ENCODE assay signal across 8 cellular contexts in the genomic region with DNA sequence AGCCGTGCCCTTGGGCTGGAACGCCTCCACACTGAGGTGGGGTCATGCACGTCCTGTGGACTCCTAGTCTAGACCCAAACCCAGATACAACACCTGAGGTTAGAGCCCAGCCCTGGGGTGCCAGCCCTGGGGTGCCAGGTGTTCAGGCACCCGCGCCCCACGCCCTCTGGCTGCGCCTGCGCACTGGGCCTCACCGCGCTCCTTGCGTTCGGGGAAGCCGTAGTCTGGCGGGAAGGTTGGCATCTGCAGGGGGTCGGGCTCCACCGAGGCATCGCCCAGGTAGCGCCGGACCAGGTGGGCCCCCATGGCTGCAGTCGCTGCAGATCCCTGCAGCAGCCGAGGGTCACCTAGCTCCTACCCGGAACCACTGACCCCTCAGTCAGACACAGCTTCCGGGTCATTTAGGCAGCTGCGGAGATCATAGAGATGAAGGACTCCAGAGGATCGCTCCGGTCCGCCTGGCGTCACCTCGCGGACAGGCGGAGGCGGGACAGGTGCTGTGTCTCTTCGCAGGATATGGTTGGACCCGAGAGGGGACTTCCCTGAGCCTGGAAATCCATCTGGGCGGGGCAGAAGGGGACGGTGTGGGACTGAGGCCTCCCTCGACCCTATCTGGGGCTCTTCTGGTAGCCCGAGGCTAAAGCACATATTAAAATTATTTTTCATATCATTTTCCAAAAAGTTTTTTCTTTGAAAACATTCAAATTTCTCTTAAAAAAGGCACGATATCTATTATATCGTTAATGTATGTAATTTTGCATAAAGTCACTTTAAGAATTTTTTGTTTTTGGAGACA. TPM values are rescaled to one million over a fixed set of nuclear protein-coding genes. Genes with fewer than 3 reads are reported as not detected.
DNase-seq lines count a peak whose midpoint lies in the region; ATAC-seq and TF ChIP-seq lines count a peak whose summit lies in the region.

Gene NDUFB7 (minus strand): TSS at position 372 of the 796 bp plus-strand sequence. CDS start 66 bp downstream, at position 306.

- TF ChIP-seq POLR2A in GM15510 (IDR thresholded peaks at IDR 0.05; ENCODE audit: borderline replicate concordance, extremely low read depth, insufficient read length) = peak; percentile 88
- TF ChIP-seq POLR2A in uterus (IDR thresholded peaks at IDR 0.05) = peak in 1 of 2 donors; percentile 63

- no peaks in the 10 kb centered on the region for H3K9me3 ChIP-seq in T-helper 17 cell (ENCODE audit: control insufficient read depth, low read length, poor library complexity, severe bottlenecking)
- no peaks in the 10 kb centered on the region for H3K9me3 ChIP-seq in right atrium auricular region
- no peaks in the 10 kb centered on the region for H3K9me3 ChIP-seq in uterus

- H3K4me3 Mint-ChIP-seq in T-helper 17 cell = peak within 1 kb of the TSS; percentile 94

- no peaks in the 10 kb centered on the region for H3K27me3 Mint-ChIP-seq in T-helper 17 cell

- H3K4me3 ChIP-seq in right atrium auricular region (peak within 1 kb of the TSS; percentile 74 to 92), uterus (peak within 1 kb of the TSS; percentile 72 to 92)

- TF ChIP-seq CTCF in right atrium auricular region (IDR thresholded peaks at IDR 0.05) = peak; percentile 25 to 93
- TF ChIP-seq CTCF in uterus (IDR thresholded peaks at IDR 0.05) = peak; percentile 77 to 94 (median 86)

- H3K4me1 Mint-ChIP-seq in T-helper 17 cell = peaks cover 32% of the 10 kb centered on the region

- H3K27ac Mint-ChIP-seq in T-helper 17 cell = peak within 1 kb of the TSS; percentile 79

- H3K4me1 ChIP-seq in right atrium auricular region (peaks cover 0 to 26% of the 10 kb centered on the region in 2 donors), uterus (peaks cover 6 to 11% of the 10 kb centered on the region in 2 donors)

- intact Hi-C loops in uterus (cut with DNase I; ENCODE audit: low total_unique reads) = no loop called here

- H3K36me3 ChIP-seq in right atrium auricular region = no peaks in the 10 kb centered on the region
- H3K36me3 ChIP-seq in uterus = no peaks in the 10 kb centered on the region

- ATAC-seq in HG02938 (IDR thresholded peaks at IDR 0.05; ENCODE audit: unreplicated experiment) = peak; percentile 72
- peak; percentile 96 for ATAC-seq in T-helper 17 cell

- H3K27ac ChIP-seq in angular gyrus (ENCODE audit: low read depth, low read length) (peak within 1 kb of the TSS; percentile 85), right atrium auricular region (peak within 1 kb of the TSS; percentile 83 to 85), uterus (peak within 1 kb of the TSS; percentile 63 to 73)

- no peaks in the 10 kb centered on the region for H3K27me3 ChIP-seq in right atrium auricular region
- H3K27me3 ChIP-seq in uterus = no peaks in the 10 kb centered on the region

- DNase-seq in NCI-H1694 treated with DMSO at 0.1 percent for 48 hours (lab: John Stamatoyannopoulos, UW) (peak; percentile 92), T-helper 17 cell (peak; percentile 81 to 87 (median 87)), right atrium auricular region (ENCODE audit: low spot score) (peak; percentile 93), pulmonary artery endothelial cell (ENCODE audit: low read depth, low spot score) (peak; percentile 80), uterus (peak; percentile 88 to 89)

- no peaks in the 10 kb centered on the region for H3K36me3 Mint-ChIP-seq in T-helper 17 cell (ENCODE audit: low read depth)

RNA-seq across cellular contexts. Expression of gene NDUFB7, which starts in this region (rescaled TPM):
- 10 to 100 TPM; 60.7 to 62.5 TPM for total RNA-seq in T-helper 17 cell
- total RNA-seq in right atrium auricular region = 100 to 1,000 TPM; 593 to 729 TPM
- total RNA-seq in pulmonary artery endothelial cell = 225 and 263 TPM in 2 replicates
- total RNA-seq in uterus = 100 to 1,000 TPM; 119 to 543 (median 221) TPM

Comparison
In these comparisons a context has a peak if more than half of its experiments do, and no peak if none do; other contexts are left out.
1. Peak in every context shown above with its lines: DNase-seq, ATAC-seq, H3K4me3 ChIP-seq and H3K27ac ChIP-seq.